ENCODE assay signal across 24 cellular contexts in the genomic region with DNA sequence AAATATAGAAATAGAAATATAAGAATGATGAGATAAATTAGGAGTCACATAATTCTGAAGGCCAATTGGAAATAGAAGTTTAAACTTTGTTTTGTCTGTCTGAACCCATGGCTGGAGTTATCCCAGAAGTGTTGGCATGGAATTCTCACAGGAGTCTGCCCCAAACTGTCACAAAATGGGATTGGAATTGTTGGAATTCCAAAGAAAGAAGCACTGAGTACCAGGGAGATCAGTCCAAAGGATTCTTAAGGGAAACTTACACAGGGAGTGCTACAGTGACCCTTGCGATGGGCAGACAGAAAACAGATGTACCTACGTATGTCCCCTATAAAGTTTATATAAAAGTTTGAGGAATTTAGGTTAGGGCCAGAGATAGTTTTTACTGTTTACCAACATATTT.
"Had no signal": no experiment of that assay in that cellular context is flagged by ENCODE, and none has a peak within 500 bp of the region (broad histone marks: within the 10 kb centered on the region; RNA-seq: fewer than 3 reads in every experiment).

No MANE protein-coding gene starts in this region.

- H3K9me3 ChIP-seq: MG63, Peyer's patch, SJCRH30 had no signal

- H3K4me3 ChIP-seq: MG63, PC-9, Peyer's patch, SJCRH30 had no signal

- H3K36me3 ChIP-seq: MG63, Peyer's patch, SJCRH30 had no signal

- ATAC-seq: HepG2, Right ventricle myocardium inferior had no signal

- H3K4me2 ChIP-seq: PC-9 had no signal

- H3K4me1 ChIP-seq: Peyer's patch, SJCRH30 had no signal

- DNase-seq: IMR-90, Karpas-422, KG1, MG63, NCI-H1092, NCI-H1105 treated with DMSO at 0.1 percent for 48 hours, NCI-H1417 treated with DMSO at 0.1 percent for 48 hours, NCI-H146, NCI-H1694 treated with DMSO at 0.1 percent for 48 hours, NCI-H1930, NCI-H2081, NCI-H2107, NCI-H226, NCI-H446, NCI-H510A, NCI-H524 treated with DMSO at 0.1 percent for 48 hours, NCI-H774, OCI-M1, PC-9, Peyer's patch, SHP77 treated with DMSO at 0.1 percent for 48 hours, SJCRH30 had no signal

- H3K27me3 ChIP-seq: MG63, Peyer's patch, SJCRH30 had no signal

- H3K27ac ChIP-seq: PC-9, Peyer's patch, SJCRH30 had no signal

- H2AFZ ChIP-seq: PC-9 had no signal
